ENCODE assay signal across 8 cellular contexts in the genomic region with DNA sequence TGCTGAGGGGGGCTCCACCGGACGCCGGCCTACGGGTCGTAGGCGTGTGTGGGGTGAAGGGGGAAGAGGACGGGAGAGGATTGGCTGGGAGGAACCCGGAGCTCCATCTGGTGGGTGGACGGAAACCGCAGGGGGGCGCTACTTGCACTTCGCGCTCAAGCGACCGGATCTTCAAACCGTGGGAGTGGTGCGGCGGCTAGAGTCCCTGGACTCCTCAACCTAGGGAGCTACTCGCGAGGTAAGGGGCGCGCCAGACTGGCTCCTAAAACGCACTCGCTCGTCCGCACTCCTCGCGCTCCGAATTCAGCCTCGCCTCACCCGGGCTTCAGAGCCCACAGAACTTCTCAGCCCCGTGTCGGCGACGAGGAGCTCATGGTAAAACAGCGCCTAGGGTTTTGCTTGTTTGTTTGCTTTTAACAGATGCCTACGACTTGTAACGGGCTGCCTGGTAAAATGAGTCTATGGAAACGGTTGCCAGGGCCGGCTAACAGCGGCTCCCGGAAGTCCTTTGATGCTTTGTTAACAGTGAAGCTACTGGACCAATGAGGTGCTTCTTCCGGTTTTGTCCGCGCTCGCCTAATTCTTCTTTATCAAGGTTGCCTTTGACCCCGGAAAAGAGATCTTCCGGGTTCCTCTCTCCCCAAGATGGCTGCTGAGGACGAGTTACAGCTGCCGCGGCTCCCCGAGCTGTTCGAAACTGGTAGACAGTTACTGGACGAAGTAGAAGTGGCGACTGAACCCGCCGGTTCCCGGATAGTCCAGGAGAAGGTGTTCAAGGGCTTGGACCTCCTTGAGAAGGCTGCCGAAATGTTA. TPM values are rescaled to one million over a fixed set of nuclear protein-coding genes. Genes with fewer than 3 reads are reported as not detected.
DNase-seq lines count a peak whose midpoint lies in the region; ATAC-seq, FAIRE-seq and TF ChIP-seq lines count a peak whose summit lies in the region.

A gene (plus strand): TSS at position 145 of the 813 bp plus-strand sequence. CDS start 501 bp downstream, at position 646.

- no peaks in the 10 kb centered on the region for H3K36me3 ChIP-seq in brain microvascular endothelial cell (replicated peaks)
- no peaks in the 10 kb centered on the region for H3K36me3 ChIP-seq in iPS-18a (ENCODE audit: control insufficient read depth, low read depth, low read length)
- peaks cover 7% of the 10 kb centered on the region for H3K36me3 ChIP-seq in skeletal muscle satellite cell (ENCODE audit: insufficient read depth, low read length)

- peak within 1 kb of the TSS; percentile 68 for H3K4me3 ChIP-seq in A549
- H3K4me3 ChIP-seq in brain microvascular endothelial cell (ENCODE audit: low read depth, low read length): peak within 1 kb of the TSS; percentile 77
- peak within 1 kb of the TSS; percentile 97 for H3K4me3 ChIP-seq in iPS-18a (ENCODE audit: low read length)
- peak within 1 kb of the TSS; percentile 83 for H3K4me3 ChIP-seq in skeletal muscle satellite cell (ENCODE audit: low read length)

- H3K4me2 ChIP-seq in A549 (peak within 1 kb of the TSS; percentile 83), skeletal muscle satellite cell (ENCODE audit: low read length) (peak within 1 kb of the TSS; percentile 83)

- POLR2A ChIA-PET in A549 (lab: Yijun Ruan, JAX): interaction anchor here (0.6 to 3.0 kb wide), 18 partner anchors 9 to 301 kb away, joined by 3 to 38 read pairs (median 4); a partner anchor contains a TSS

- peak; percentile 39 to 58 for TF ChIP-seq RAD21 in A549 (conservative IDR thresholded peaks at IDR 0.05 in 1 of 2, IDR thresholded peaks at IDR 0.05 in 1 of 2)

- H3K9ac ChIP-seq in iPS-18a (ENCODE audit: low read length): peak within 1 kb of the TSS; percentile 91
- H3K9ac ChIP-seq in skeletal muscle satellite cell (ENCODE audit: low read depth, low read length): peak within 1 kb of the TSS; percentile 88

- peak; percentile 73 for TF ChIP-seq CTCF in A549 (IDR thresholded peaks at IDR 0.05)
- TF ChIP-seq CTCF in brain microvascular endothelial cell (IDR thresholded peaks at IDR 0.05; ENCODE audit: low read depth, low read length, missing control alignments): peak; percentile 70

- H3K9me3 ChIP-seq in A549 (no peaks in the 10 kb centered on the region), iPS-18a (ENCODE audit: control insufficient read depth, low read depth, low read length) (peaks cover 7% of the 10 kb centered on the region), skeletal muscle satellite cell (replicated peaks; ENCODE audit: low read length) (no peaks in the 10 kb centered on the region)

- TF ChIP-seq POLR2A in A549 (IDR thresholded peaks at IDR 0.05; ENCODE audit: low read length): peak; percentile 42
- peak; percentile 66 for TF ChIP-seq POLR2A in GM18526 (IDR thresholded peaks at IDR 0.05; ENCODE audit: extremely low read depth, insufficient read length)

- 3% methylated on average over 50 of the region's 59 CpGs for WGBS in A549 (ENCODE audit: missing lambda C conversion rate)

- H3K27ac ChIP-seq in A549 (peak within 1 kb of the TSS; percentile 85 to 95), brain microvascular endothelial cell (peak within 1 kb of the TSS; percentile 91), iPS-18a (ENCODE audit: low read length) (peak within 1 kb of the TSS; percentile 93)

- in situ Hi-C loops in brain microvascular endothelial cell (cut with HindIII; ENCODE audit: low pct_ligation_motif_present, low sequenced_read_pairs): no loop called here

- TF ChIP-seq EP300 in A549 (IDR thresholded peaks at IDR 0.05): no peak

- peak; percentile 95 to 97 for ATAC-seq in A549
- peak; percentile 90 for ATAC-seq in HG03066 (IDR thresholded peaks at IDR 0.05; ENCODE audit: low read depth, unreplicated experiment)

- DNase-seq in A549 (ENCODE audit: low read depth in 1 of 2, low spot score in 1 of 2) (peak; percentile 80 to 93), NCI-H2107 treated with DMSO at 0.1 percent for 48 hours (lab: John Stamatoyannopoulos, UW; ENCODE audit: unreplicated experiment) (peak; percentile 94), UCSD-AML1 (lab: John Stamatoyannopoulos, UW; ENCODE audit: unreplicated experiment) (peak; percentile 87), brain microvascular endothelial cell (peak; percentile 82)

- peaks cover 22% of the 10 kb centered on the region for H3K4me1 ChIP-seq in A549
- peaks cover 10% of the 10 kb centered on the region for H3K4me1 ChIP-seq in iPS-18a (ENCODE audit: control insufficient read depth, low read depth, low read length)
- peaks cover 8% of the 10 kb centered on the region for H3K4me1 ChIP-seq in skeletal muscle satellite cell (ENCODE audit: control insufficient read depth, insufficient read depth, low read length)

- FAIRE-seq in A549 (lab: Jason Lieb, UNC): no peak

- H3K27me3 ChIP-seq in brain microvascular endothelial cell (replicated peaks): no peaks in the 10 kb centered on the region
- H3K27me3 ChIP-seq in iPS-18a (ENCODE audit: control insufficient read depth, insufficient read depth, low read length): no peaks in the 10 kb centered on the region
- H3K27me3 ChIP-seq in skeletal muscle satellite cell (ENCODE audit: control insufficient read depth, insufficient read depth, low read length): no peaks in the 10 kb centered on the region

- CTCF ChIA-PET in A549 (lab: Yijun Ruan, JAX): interaction anchor here (0.6 to 2.4 kb wide), 61 partner anchors 9 to 878 kb away, joined by 3 to 24 read pairs (median 4); a partner anchor contains a TSS

TF ChIP-seq in A549, 52 proteins besides CTCF, POLR2A, EP300 and RAD21 (continues in another document):
- TF ChIP-seq, protein P1, sequence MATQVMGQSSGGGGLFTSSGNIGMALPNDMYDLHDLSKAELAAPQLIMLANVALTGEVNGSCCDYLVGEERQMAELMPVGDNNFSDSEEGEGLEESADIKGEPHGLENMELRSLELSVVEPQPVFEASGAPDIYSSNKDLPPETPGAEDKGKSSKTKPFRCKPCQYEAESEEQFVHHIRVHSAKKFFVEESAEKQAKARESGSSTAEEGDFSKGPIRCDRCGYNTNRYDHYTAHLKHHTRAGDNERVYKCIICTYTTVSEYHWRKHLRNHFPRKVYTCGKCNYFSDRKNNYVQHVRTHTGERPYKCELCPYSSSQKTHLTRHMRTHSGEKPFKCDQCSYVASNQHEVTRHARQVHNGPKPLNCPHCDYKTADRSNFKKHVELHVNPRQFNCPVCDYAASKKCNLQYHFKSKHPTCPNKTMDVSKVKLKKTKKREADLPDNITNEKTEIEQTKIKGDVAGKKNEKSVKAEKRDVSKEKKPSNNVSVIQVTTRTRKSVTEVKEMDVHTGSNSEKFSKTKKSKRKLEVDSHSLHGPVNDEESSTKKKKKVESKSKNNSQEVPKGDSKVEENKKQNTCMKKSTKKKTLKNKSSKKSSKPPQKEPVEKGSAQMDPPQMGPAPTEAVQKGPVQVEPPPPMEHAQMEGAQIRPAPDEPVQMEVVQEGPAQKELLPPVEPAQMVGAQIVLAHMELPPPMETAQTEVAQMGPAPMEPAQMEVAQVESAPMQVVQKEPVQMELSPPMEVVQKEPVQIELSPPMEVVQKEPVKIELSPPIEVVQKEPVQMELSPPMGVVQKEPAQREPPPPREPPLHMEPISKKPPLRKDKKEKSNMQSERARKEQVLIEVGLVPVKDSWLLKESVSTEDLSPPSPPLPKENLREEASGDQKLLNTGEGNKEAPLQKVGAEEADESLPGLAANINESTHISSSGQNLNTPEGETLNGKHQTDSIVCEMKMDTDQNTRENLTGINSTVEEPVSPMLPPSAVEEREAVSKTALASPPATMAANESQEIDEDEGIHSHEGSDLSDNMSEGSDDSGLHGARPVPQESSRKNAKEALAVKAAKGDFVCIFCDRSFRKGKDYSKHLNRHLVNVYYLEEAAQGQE (IDR thresholded peaks at IDR 0.05): no peak
- TF ChIP-seq PHF8 (IDR thresholded peaks at IDR 0.05; ENCODE audit: borderline replicate concordance, low read depth) (peak; percentile 64; the same call in 1 of the 2 replicates), HEYL (CRISPR knock-in tag; IDR thresholded peaks at IDR 0.05) (no peak), NPAS2 (CRISPR knock-in tag; IDR thresholded peaks at IDR 0.05; ENCODE audit: borderline replicate concordance) (no peak), JUN (IDR thresholded peaks at IDR 0.05) (peak in 1 of 2 experiments; percentile 34; a peak in 1 of 5 replicates), ZSCAN20 (CRISPR knock-in tag; IDR thresholded peaks at IDR 0.05) (no peak), FOSL2 (IDR thresholded peaks at IDR 0.05) (no peak), FOSL2 (CRISPR knock-in tag; IDR thresholded peaks at IDR 0.05) (no peak), SMC3 (IDR thresholded peaks at IDR 0.05) (peak; percentile 46; the same call in 1 of the 3 replicates), NR3C1 (IDR thresholded peaks at IDR 0.05) (no peak), EHF (CRISPR knock-in tag; IDR thresholded peaks at IDR 0.05) (no peak), NFE2L2 (conservative IDR thresholded peaks at IDR 0.05; ENCODE audit: low read length) (no peak), ZFP36 (IDR thresholded peaks at IDR 0.05; ENCODE audit: borderline replicate concordance, partially characterized antibody) (no peak)
- TF ChIP-seq, protein P2, sequence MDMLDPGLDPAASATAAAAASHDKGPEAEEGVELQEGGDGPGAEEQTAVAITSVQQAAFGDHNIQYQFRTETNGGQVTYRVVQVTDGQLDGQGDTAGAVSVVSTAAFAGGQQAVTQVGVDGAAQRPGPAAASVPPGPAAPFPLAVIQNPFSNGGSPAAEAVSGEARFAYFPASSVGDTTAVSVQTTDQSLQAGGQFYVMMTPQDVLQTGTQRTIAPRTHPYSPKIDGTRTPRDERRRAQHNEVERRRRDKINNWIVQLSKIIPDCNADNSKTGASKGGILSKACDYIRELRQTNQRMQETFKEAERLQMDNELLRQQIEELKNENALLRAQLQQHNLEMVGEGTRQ (IDR thresholded peaks at IDR 0.05): no peak
- TF ChIP-seq, protein P3, sequence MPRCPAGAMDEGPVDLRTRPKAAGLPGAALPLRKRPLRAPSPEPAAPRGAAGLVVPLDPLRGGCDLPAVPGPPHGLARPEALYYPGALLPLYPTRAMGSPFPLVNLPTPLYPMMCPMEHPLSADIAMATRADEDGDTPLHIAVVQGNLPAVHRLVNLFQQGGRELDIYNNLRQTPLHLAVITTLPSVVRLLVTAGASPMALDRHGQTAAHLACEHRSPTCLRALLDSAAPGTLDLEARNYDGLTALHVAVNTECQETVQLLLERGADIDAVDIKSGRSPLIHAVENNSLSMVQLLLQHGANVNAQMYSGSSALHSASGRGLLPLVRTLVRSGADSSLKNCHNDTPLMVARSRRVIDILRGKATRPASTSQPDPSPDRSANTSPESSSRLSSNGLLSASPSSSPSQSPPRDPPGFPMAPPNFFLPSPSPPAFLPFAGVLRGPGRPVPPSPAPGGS (IDR thresholded peaks at IDR 0.05): 0 out of 3 replicates have a peak, but pooled peaks have one; percentile 40

RNA-seq across cellular contexts. Expression of the gene that starts here (rescaled TPM):
- 103 and 106 TPM in 2 replicates for polyA plus RNA-seq in A549 (2011; rRNA removed)
- 42.7 and 49.5 TPM in 2 replicates for polyA plus RNA-seq in A549 (2012; cell fraction: cytosol; rRNA removed)
- polyA plus RNA-seq in A549 (2012; cell fraction: nucleus; rRNA removed): 22.6 and 27.4 TPM in 2 replicates
- 50.2 to 56.4 TPM (median 54.0 TPM) in 3 replicates for polyA plus RNA-seq in A549 (2017; fragmentation: RNase III; extraction: RNeasy Plus Mini Kit Qiagen cat#74134 plus additional on column Dnase treatment)
- 40.7 and 48.7 TPM in 2 replicates for polyA minus RNA-seq in A549 (2011; rRNA and poly(A)+ RNA removed)
- 36.7 and 48.7 TPM in 2 replicates for total RNA-seq in skeletal muscle satellite cell (2012; rRNA removed)

Comparison
In these comparisons a context has a peak if more than half of its experiments do, and no peak if none do; other contexts are left out.
1. Peak in every context shown above with its lines: DNase-seq, ATAC-seq, H3K4me3 ChIP-seq and H3K27ac ChIP-seq.